16 cellular contexts compared by ENCODE assay signal in genomic region chr9:27198175-27198574, GRCh38.
A peak's percentile ranks its signal among the peaks of the same experiment; 100 is the strongest.
DNase-seq lines count a peak whose midpoint lies in the region; ATAC-seq and TF ChIP-seq lines count a peak whose summit lies in the region.
"Had no signal": no experiment of that assay in that cellular context is flagged by ENCODE, and none has a peak within 500 bp of the region (broad histone marks: within the 10 kb centered on the region; RNA-seq: fewer than 3 reads in every experiment).

No MANE protein-coding gene starts in this region.

- DNase-seq in NCI-H146 (lab: John Stamatoyannopoulos, UW): peak; percentile 4
- no peak for DNase-seq in NCI-H146 treated with DMSO at 0.1 percent for 48 hours (lab: John Stamatoyannopoulos, UW; ENCODE audit: unreplicated experiment)
- DNase-seq in UCSD-AML1 (lab: John Stamatoyannopoulos, UW; ENCODE audit: unreplicated experiment): peak; percentile 32
- DNase-seq in foreskin keratinocyte: peak in 1 of 2 donors; percentile 30
- peak; percentile 33 for DNase-seq in renal cortical epithelial cell (ENCODE audit: low read depth)
- no peak for DNase-seq in stimulated activated CD4-positive, alpha-beta T cell treated with anti-CD3 and anti-CD28 coated beads, Interleukin-2, amount 100 ng/mL, for 24 hours
- DNase-seq in GOT3 (lab: John Stamatoyannopoulos, UW): no peak
- no peak for DNase-seq in CD1c-positive myeloid dendritic cell (ENCODE audit: extremely low spot score)
- DNase-seq: 8988T; activated CD8-positive, alpha-beta memory T cell treated with anti-CD3 and anti-CD28 coated beads, Interleukin-2, amount 10 ng/mL, durations not matched to agents 7 days and 5 days; activated naive CD4-positive, alpha-beta T cell treated with anti-CD3 and anti-CD28 coated beads, Interleukin-2, amount 10 ng/mL, durations not matched to agents 7 days and 5 days; CD4-positive, alpha-beta memory T cell; heart left ventricle; left ventricle myocardium superior; NCI-H2029 had no signal

- ATAC-seq in foreskin keratinocyte: no peak
- ATAC-seq: activated CD8-positive, alpha-beta memory T cell treated with anti-CD3 and anti-CD28 coated beads, Interleukin-2, amount 10 ng/mL, durations not matched to agents 7 days and 5 days; left ventricle myocardium superior had no signal

- peak; percentile 42 for TF ChIP-seq CTCF in foreskin keratinocyte (conservative IDR thresholded peaks at IDR 0.05)

- H3K27me3 ChIP-seq in foreskin keratinocyte: no peaks in the 10 kb centered on the region
- H3K27me3 ChIP-seq: heart left ventricle had no signal

- no peak overlapping the region for H3K27ac ChIP-seq in foreskin keratinocyte
- H3K27ac ChIP-seq: heart left ventricle, SK-N-MC had no signal

- peaks cover 20% of the 10 kb centered on the region for H3K4me1 ChIP-seq in foreskin keratinocyte

Comparison
In these comparisons a context has a peak if more than half of its experiments do, and no peak if none do; other contexts are left out.
1. DNase-seq: peak in NCI-H146 (single experiment), UCSD-AML1 (single experiment) and renal cortical epithelial cell (single experiment); none in NCI-H146 treated with DMSO at 0.1 percent for 48 hours (single experiment), stimulated activated CD4-positive, alpha-beta T cell treated with anti-CD3 and anti-CD28 coated beads, Interleukin-2, amount 100 ng/mL, for 24 hours (0 of 2), GOT3 (single experiment) and CD1c-positive myeloid dendritic cell (single experiment).